8 cellular contexts compared by ENCODE assay signal in genomic region chr19:56080669-56081401, GRCh38. TPM values are rescaled to one million over a fixed set of nuclear protein-coding genes. Genes with fewer than 3 reads are reported as not detected.
A peak's percentile ranks its signal among the peaks of the same experiment; 100 is the strongest.
DNase-seq lines count a peak whose midpoint lies in the region; ATAC-seq and TF ChIP-seq lines count a peak whose summit lies in the region.

No MANE protein-coding gene starts in this region.

- H3K4me3 Mint-ChIP-seq in immature natural killer cell: peak overlapping the region; percentile 71 to 89 (median 85)

- CTCF ChIA-PET in HEK293 (lab: Yijun Ruan, JAX): interaction anchor here (0.6 to 4.9 kb wide), 26 partner anchors 9 to 1458 kb away, joined by 3 to 42 read pairs (median 4); no protein-coding TSS in a partner anchor

- H3K36me3 ChIP-seq in HEK293 (ENCODE audit: control insufficient read depth in 2 of 2, insufficient read depth in 1 of 2, low read length in 2 of 2) (peaks cover 0 to 4% of the 10 kb centered on the region in 2 experiments; a peak in 1 of 3 replicates), brain microvascular endothelial cell (replicated peaks) (peaks cover 6% of the 10 kb centered on the region), smooth muscle cell (ENCODE audit: low read depth) (no peaks in the 10 kb centered on the region)

- H3K27ac ChIP-seq in HEK293 (ENCODE audit: extremely low read depth, low read depth, low read length) (no peak overlapping the region), brain microvascular endothelial cell (no peak overlapping the region), smooth muscle cell (ENCODE audit: low read depth) (no peak overlapping the region)

- H2AFZ ChIP-seq in smooth muscle cell (ENCODE audit: low read depth): no peak overlapping the region

- DNase-seq in EL (peak; percentile 81), NCI-H1105 (lab: John Stamatoyannopoulos, UW) (peak; percentile 65), UCSD-AML1 (lab: John Stamatoyannopoulos, UW; ENCODE audit: unreplicated experiment) (peak; percentile 78), brain microvascular endothelial cell (peak; percentile 85), immature natural killer cell (peak; percentile 57 to 67 (median 59)), smooth muscle cell (lab: John Stamatoyannopoulos, UW; ENCODE audit: unreplicated experiment) (peak; percentile 45)

- peak overlapping the region; percentile 87 for H3K4me2 ChIP-seq in smooth muscle cell

- 6% methylated on average over 33 of the region's 36 CpGs for WGBS in smooth muscle cell (ENCODE audit: low lambda C conversion rate)

- H3K4me3 ChIP-seq in HEK293 (ENCODE audit: low read depth, low read length) (peak overlapping the region; percentile 28), brain microvascular endothelial cell (ENCODE audit: low read depth, low read length) (peak overlapping the region; percentile 47), smooth muscle cell (peak overlapping the region; percentile 51)

- H3K4me1 ChIP-seq in HEK293 (ENCODE audit: control insufficient read depth, insufficient read depth, low read length): peaks cover 3% of the 10 kb centered on the region; the same call in 1 of the 2 replicates
- H3K4me1 ChIP-seq in smooth muscle cell (ENCODE audit: low read depth): no peaks in the 10 kb centered on the region

- no peaks in the 10 kb centered on the region for H3K79me2 ChIP-seq in smooth muscle cell (ENCODE audit: low read depth)

- in situ Hi-C loops in brain microvascular endothelial cell (cut with HindIII; ENCODE audit: low pct_ligation_motif_present, low sequenced_read_pairs): no loop called here

- H3F3A ChIP-seq in smooth muscle cell (ENCODE audit: low read depth): no peaks in the 10 kb centered on the region

- peaks cover 28% of the 10 kb centered on the region for H4K20me1 ChIP-seq in smooth muscle cell (ENCODE audit: low read depth)

- H3K27ac Mint-ChIP-seq in immature natural killer cell: peak overlapping the region in 5 of 6 donors; percentile 13 to 88 (median 61)

- TF ChIP-seq CTCF in HEK293 (tag by site-specific recombination; IDR thresholded peaks at IDR 0.05) (peak; percentile 18; the same call in 1 of the 2 replicates), brain microvascular endothelial cell (IDR thresholded peaks at IDR 0.05; ENCODE audit: low read depth, low read length, missing control alignments) (peak; percentile 74), smooth muscle cell (IDR thresholded peaks at IDR 0.05; ENCODE audit: borderline replicate concordance, insufficient read depth, poor library complexity, severe bottlenecking) (peak; percentile 59)

- no peaks in the 10 kb centered on the region for H3K27me3 ChIP-seq in brain microvascular endothelial cell (replicated peaks)
- no peaks in the 10 kb centered on the region for H3K27me3 ChIP-seq in smooth muscle cell (ENCODE audit: low read depth)

- POLR2A ChIA-PET in HEK293 (lab: Yijun Ruan, JAX): interaction anchor here (0.5 to 0.6 kb wide), 3 partner anchors 26 to 243 kb away, joined by 3 to 6 read pairs (median 4); no protein-coding TSS in a partner anchor

- H3K36me3 Mint-ChIP-seq in immature natural killer cell: no peaks in the 10 kb centered on the region

- H3K9me3 Mint-ChIP-seq in immature natural killer cell: no peaks in the 10 kb centered on the region

- H3K9me3 ChIP-seq in HEK293 (ENCODE audit: control insufficient read depth, insufficient read depth, low read depth, low read length) (no peaks in the 10 kb centered on the region), smooth muscle cell (replicated peaks; ENCODE audit: low read depth) (no peaks in the 10 kb centered on the region)

- ATAC-seq in GM21390 (IDR thresholded peaks at IDR 0.05; ENCODE audit: unreplicated experiment): no peak

- H3K4me1 Mint-ChIP-seq in immature natural killer cell: peaks cover 10 to 11% of the 10 kb centered on the region in 2 donors

- peaks cover 0 to 7% (median 0%) of the 10 kb centered on the region in 3 donors for H3K27me3 Mint-ChIP-seq in immature natural killer cell (ENCODE audit: low read depth in 3 of 3)

- peak overlapping the region; percentile 1 for H3K9ac ChIP-seq in smooth muscle cell (ENCODE audit: low read depth)

TF ChIP-seq in HEK293, 187 proteins besides CTCF, POLR2A, EP300 and RAD21 (continues in another document):
- TF ChIP-seq ZNF600 (tag by site-specific recombination; IDR thresholded peaks at IDR 0.05) (peak; percentile 43; the same call in 1 of the 2 replicates), ZNF423 (tag by site-specific recombination; IDR thresholded peaks at IDR 0.05) (peak; percentile 50; the same call in 1 of the 2 replicates), GLIS2 (tag by site-specific recombination; IDR thresholded peaks at IDR 0.05) (peak; percentile 92), ZNF394 (tag by site-specific recombination; IDR thresholded peaks at IDR 0.05; ENCODE audit: borderline replicate concordance) (peak; percentile 56; the same call in 1 of the 2 replicates), SP7 (tag by site-specific recombination; IDR thresholded peaks at IDR 0.05) (no peak), ZNF501 (tag by site-specific recombination; IDR thresholded peaks at IDR 0.05) (peak; percentile 51; the same call in 1 of the 2 replicates), ZNF239 (tag by site-specific recombination; IDR thresholded peaks at IDR 0.05) (no peak), ZNF133 (tag by site-specific recombination; IDR thresholded peaks at IDR 0.05) (no peak), ZNF24 (tag by site-specific recombination; IDR thresholded peaks at IDR 0.05) (no peak), ZNF112 (tag by site-specific recombination; IDR thresholded peaks at IDR 0.05) (no peak), KLF7 (tag by site-specific recombination; IDR thresholded peaks at IDR 0.05; ENCODE audit: borderline replicate concordance) (no peak), ZFHX2 (tag by site-specific recombination; conservative IDR thresholded peaks at IDR 0.05) (peak; percentile 52), ZNF548 (tag by site-specific recombination; IDR thresholded peaks at IDR 0.05) (no peak), MEIS1 (CRISPR knock-in tag; IDR thresholded peaks at IDR 0.05; ENCODE audit: borderline replicate concordance) (no peak), ZNF768 (tag by site-specific recombination; IDR thresholded peaks at IDR 0.05) (peak; percentile 50; the same call in 1 of the 2 replicates), ZNF274 (IDR thresholded peaks at IDR 0.05; ENCODE audit: low read length) (no peak), ZNF274 (tag by site-specific recombination; IDR thresholded peaks at IDR 0.05; ENCODE audit: borderline replicate concordance) (no peak), ZNF157 (tag by site-specific recombination; IDR thresholded peaks at IDR 0.05) (no peak), ZBTB26 (tag by site-specific recombination; optimal IDR thresholded peaks at IDR 0.05) (peak; percentile 21), ZNF639 (tag by site-specific recombination; IDR thresholded peaks at IDR 0.05) (no peak), ZNF580 (tag by site-specific recombination; IDR thresholded peaks at IDR 0.05) (peak; percentile 78)
- TF ChIP-seq, protein P1, sequence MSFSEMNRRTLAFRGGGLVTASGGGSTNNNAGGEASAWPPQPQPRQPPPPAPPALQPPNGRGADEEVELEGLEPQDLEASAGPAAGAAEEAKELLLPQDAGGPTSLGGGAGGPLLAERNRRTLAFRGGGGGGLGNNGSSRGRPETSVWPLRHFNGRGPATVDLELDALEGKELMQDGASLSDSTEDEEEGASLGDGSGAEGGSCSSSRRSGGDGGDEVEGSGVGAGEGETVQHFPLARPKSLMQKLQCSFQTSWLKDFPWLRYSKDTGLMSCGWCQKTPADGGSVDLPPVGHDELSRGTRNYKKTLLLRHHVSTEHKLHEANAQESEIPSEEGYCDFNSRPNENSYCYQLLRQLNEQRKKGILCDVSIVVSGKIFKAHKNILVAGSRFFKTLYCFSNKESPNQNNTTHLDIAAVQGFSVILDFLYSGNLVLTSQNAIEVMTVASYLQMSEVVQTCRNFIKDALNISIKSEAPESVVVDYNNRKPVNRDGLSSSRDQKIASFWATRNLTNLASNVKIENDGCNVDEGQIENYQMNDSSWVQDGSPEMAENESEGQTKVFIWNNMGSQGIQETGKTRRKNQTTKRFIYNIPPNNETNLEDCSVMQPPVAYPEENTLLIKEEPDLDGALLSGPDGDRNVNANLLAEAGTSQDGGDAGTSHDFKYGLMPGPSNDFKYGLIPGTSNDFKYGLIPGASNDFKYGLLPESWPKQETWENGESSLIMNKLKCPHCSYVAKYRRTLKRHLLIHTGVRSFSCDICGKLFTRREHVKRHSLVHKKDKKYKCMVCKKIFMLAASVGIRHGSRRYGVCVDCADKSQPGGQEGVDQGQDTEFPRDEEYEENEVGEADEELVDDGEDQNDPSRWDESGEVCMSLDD (tag by site-specific recombination; IDR thresholded peaks at IDR 0.05): peak; percentile 59; the same call in 1 of the 2 replicates

RNA-seq across cellular contexts. Expression of gene ZNF787, which starts 40.3 kb away (rescaled TPM):
- polyA plus RNA-seq in immature natural killer cell (1 to 10 TPM in 2 of 3 donors, under 1 TPM in 1; 0.69 to 2.2 (median 1.5) TPM), smooth muscle cell (20.3 and 22.8 TPM in 2 replicates)
- total RNA-seq in smooth muscle cell: 7.4 and 10.0 TPM in 2 replicates

Comparison
In these comparisons a context has a peak if more than half of its experiments do, and no peak if none do; other contexts are left out.
1. CTCF ChIP-seq: peak in every context shown above with its lines; median percentile 74 in brain microvascular endothelial cell; 59 in smooth muscle cell; 18 in HEK293.